23 cellular contexts compared by ENCODE assay signal in genomic region chr17:66593116-66593515, GRCh38.
DNase-seq lines count a peak whose midpoint lies in the region; ATAC-seq, FAIRE-seq and TF ChIP-seq lines count a peak whose summit lies in the region.
"Had no signal": no experiment of that assay in that cellular context is flagged by ENCODE, and none has a peak within 500 bp of the region (broad histone marks: within the 10 kb centered on the region; RNA-seq: fewer than 3 reads in every experiment).

No MANE protein-coding gene starts in this region.

- POLR2A ChIA-PET in H1 (lab: Charles Lee; ENCODE audit: partially characterized antibody), result interaction anchor here (1.3 to 1.7 kb wide), 4 partner anchors 10 to 16 kb away, joined by 3 to 4 read pairs (median 4); no protein-coding TSS in a partner anchor

- no peak for TF ChIP-seq EP300 in H1 (IDR thresholded peaks at IDR 0.05; ENCODE audit: borderline replicate concordance in 1 of 2, low read depth in 2 of 2, low read length in 2 of 2)

- H3K9ac ChIP-seq in H9 (ENCODE audit: extremely low read depth, insufficient read length, low read length) (no peak overlapping the region), H1 (replicated peaks in 1 of 4; ENCODE audit: extremely low read depth in 1 of 4, low read depth in 3 of 4, low read length in 3 of 4) (no peak overlapping the region)

- H2BK12ac ChIP-seq in H9 (ENCODE audit: insufficient read length, low read depth, low read length), result no peak overlapping the region
- no peak overlapping the region for H2BK12ac ChIP-seq in H1 (ENCODE audit: low read depth, low read length)

- H2BK15ac ChIP-seq in H9 (ENCODE audit: low read depth, low read length) (no peak overlapping the region), H1 (ENCODE audit: low read length) (no peak overlapping the region)

- peak overlapping the region; percentile 41 for H3K27ac Mint-ChIP-seq in activated naive CD8-positive, alpha-beta T cell
- H3K27ac Mint-ChIP-seq in activated naive CD8-positive, alpha-beta T cell treated with anti-CD3 and anti-CD28 coated beads for 36 hours, result no peak overlapping the region
- H3K27ac Mint-ChIP-seq in H9, result no peak overlapping the region
- no peak overlapping the region for H3K27ac Mint-ChIP-seq in osteocyte (ENCODE audit: unreplicated experiment)
- no peak overlapping the region for H3K27ac Mint-ChIP-seq in T-helper 2 cell treated with Interferon-gamma antibody and Interleukin-4, amounts not matched to agents 5 μg/mL and 100 μg/mL, for 36 hours
- H3K27ac Mint-ChIP-seq: IgD-negative memory B cell had no signal

- no peak overlapping the region; the same call in 1 of the 2 replicates for H3K14ac ChIP-seq in H9 (ENCODE audit: insufficient read depth, low read length)
- H3K14ac ChIP-seq in H1 (ENCODE audit: insufficient read length), result no peak overlapping the region

- H3K23ac ChIP-seq in H9 (ENCODE audit: insufficient read length, low read depth, low read length) (no peak overlapping the region), H1 (ENCODE audit: insufficient read length) (no peak overlapping the region)

- H3K27ac ChIP-seq in H9 (ENCODE audit: insufficient read length, low read depth, low read length) (no peak overlapping the region), H1 (ENCODE audit: low read depth, low read length) (no peak overlapping the region), left lung (no peak overlapping the region)
- H3K27ac ChIP-seq: C4-2B had no signal

- H2AK5ac ChIP-seq in H9 (ENCODE audit: insufficient read length, low read length) (no peak overlapping the region), H1 (ENCODE audit: low read depth, low read length) (no peak overlapping the region)

- H4K91ac ChIP-seq in H9 (ENCODE audit: insufficient read length, low read depth, low read length) (no peak overlapping the region), H1 (replicated peaks; ENCODE audit: insufficient read length, low read length) (no peak overlapping the region)

- no peak for TF ChIP-seq POLR2A in H1 (IDR thresholded peaks at IDR 0.05; ENCODE audit: control extremely low read depth in 1 of 2, low read depth in 2 of 2, low read length in 2 of 2)

- H3K9me3 ChIP-seq in H9 (ENCODE audit: control insufficient read depth, low read depth, low read length) (peaks cover 4% of the 10 kb centered on the region), H1 (ENCODE audit: insufficient read depth in 2 of 2, low read depth in 1 of 2, low read length in 1 of 2) (no peaks in the 10 kb centered on the region; a peak in 1 of 4 replicates), left lung (no peaks in the 10 kb centered on the region)
- H3K9me3 ChIP-seq: BE2C, HAP-1 had no signal

- H4K5ac ChIP-seq in H9 (ENCODE audit: insufficient read length, low read depth, low read length) (no peak overlapping the region), H1 (ENCODE audit: insufficient read length, low read depth, low read length) (no peak overlapping the region)

- no peak for TF ChIP-seq CTCF in H9 (conservative IDR thresholded peaks at IDR 0.05)
- no peak for TF ChIP-seq CTCF in H1 (IDR thresholded peaks at IDR 0.05; ENCODE audit: control extremely low read depth in 1 of 3, insufficient read depth in 1 of 3, low read depth in 1 of 3, low read length in 3 of 3)
- TF ChIP-seq CTCF in osteocyte (IDR thresholded peaks at IDR 0.05), result no peak
- TF ChIP-seq CTCF in left lung (IDR thresholded peaks at IDR 0.05), result no peak

- peaks cover 11% of the 10 kb centered on the region for H3K4me1 Mint-ChIP-seq in activated naive CD8-positive, alpha-beta T cell (ENCODE audit: low read depth)
- peaks cover 8% of the 10 kb centered on the region for H3K4me1 Mint-ChIP-seq in activated naive CD8-positive, alpha-beta T cell treated with anti-CD3 and anti-CD28 coated beads for 36 hours
- H3K4me1 Mint-ChIP-seq in H9 (peaks cover 5 to 8% of the 10 kb centered on the region in 2 experiments), osteocyte (ENCODE audit: unreplicated experiment) (peaks cover 2% of the 10 kb centered on the region)
- H3K4me1 Mint-ChIP-seq in T-helper 2 cell treated with Interferon-gamma antibody and Interleukin-4, amounts not matched to agents 5 μg/mL and 100 μg/mL, for 36 hours (ENCODE audit: low read depth), result peaks cover 5% of the 10 kb centered on the region
- H3K4me1 Mint-ChIP-seq: IgD-negative memory B cell had no signal

- H3K4me3 ChIP-seq in H1 (ENCODE audit: extremely low read depth in 1 of 4, insufficient read depth in 2 of 4, low read depth in 3 of 4, low read length in 4 of 4) (no peak overlapping the region), left lung (no peak overlapping the region)
- H3K4me3 ChIP-seq: GM12878, HAP-1 had no signal

- H2BK120ac ChIP-seq in H9 (ENCODE audit: low read depth, low read length, poor library complexity, severe bottlenecking) (no peak overlapping the region), H1 (replicated peaks; ENCODE audit: low read depth, low read length) (no peak overlapping the region)

- CTCF ChIA-PET in H1 (lab: Charles Lee; ENCODE audit: partially characterized antibody), result interaction anchor here (1.2 kb wide), 1 partner anchor 14 kb away, joined by 3 read pairs; no protein-coding TSS in a partner anchor

- H3K9me3 Mint-ChIP-seq in activated naive CD8-positive, alpha-beta T cell (ENCODE audit: low read depth), result peaks cover 3% of the 10 kb centered on the region
- peaks cover 7% of the 10 kb centered on the region for H3K9me3 Mint-ChIP-seq in activated naive CD8-positive, alpha-beta T cell treated with anti-CD3 and anti-CD28 coated beads for 36 hours
- H3K9me3 Mint-ChIP-seq in H9 (peaks cover 5 to 6% of the 10 kb centered on the region in 2 experiments), osteocyte (ENCODE audit: unreplicated experiment) (no peaks in the 10 kb centered on the region)
- peaks cover 9% of the 10 kb centered on the region for H3K9me3 Mint-ChIP-seq in T-helper 2 cell treated with Interferon-gamma antibody and Interleukin-4, amounts not matched to agents 5 μg/mL and 100 μg/mL, for 36 hours
- H3K9me3 Mint-ChIP-seq: IgD-negative memory B cell had no signal

- H2BK5ac ChIP-seq in H9 (ENCODE audit: insufficient read length, low read length) (no peak overlapping the region), H1 (ENCODE audit: low read depth, low read length) (no peak overlapping the region; the same call in 1 of the 2 replicates)

- H3K36me3 Mint-ChIP-seq in activated naive CD8-positive, alpha-beta T cell, result peaks cover 18% of the 10 kb centered on the region
- peaks cover 34% of the 10 kb centered on the region for H3K36me3 Mint-ChIP-seq in activated naive CD8-positive, alpha-beta T cell treated with anti-CD3 and anti-CD28 coated beads for 36 hours
- H3K36me3 Mint-ChIP-seq in H9 (ENCODE audit: insufficient read depth in 1 of 3, low read depth in 3 of 3) (peaks cover 0 to 9% (median 3%) of the 10 kb centered on the region in 3 experiments; a peak in 3 of 7 replicates), osteocyte (ENCODE audit: unreplicated experiment) (peaks cover 2% of the 10 kb centered on the region)
- H3K36me3 Mint-ChIP-seq in T-helper 2 cell treated with Interferon-gamma antibody and Interleukin-4, amounts not matched to agents 5 μg/mL and 100 μg/mL, for 36 hours (ENCODE audit: low read depth), result peaks cover 19% of the 10 kb centered on the region
- H3K36me3 Mint-ChIP-seq: IgD-negative memory B cell had no signal

- FAIRE-seq in H1 (lab: Jason Lieb, UNC), result no peak
- FAIRE-seq: A204.1, GM12878 had no signal

- H3K36me3 ChIP-seq in H1 (ENCODE audit: control insufficient read depth in 2 of 4, insufficient read depth in 4 of 4, low read length in 3 of 4), result no peaks in the 10 kb centered on the region
- H3K36me3 ChIP-seq in left lung, result no peaks in the 10 kb centered on the region
- H3K36me3 ChIP-seq: BE2C, HAP-1 had no signal

- no peak for DNase-seq in activated naive CD8-positive, alpha-beta T cell treated with anti-CD3 and anti-CD28 coated beads for 36 hours
- DNase-seq in H9 (peak; percentile 22), H1 (ENCODE audit: low read depth in 1 of 2, low spot score in 2 of 2) (no peak), osteocyte (ENCODE audit: extremely low spot score, unreplicated experiment) (peak; percentile 63), left lung (no peak), iPS-NIHi11 (ENCODE audit: low spot score) (no peak)
- no peak for DNase-seq in T-helper 2 cell treated with Interferon-gamma antibody and Interleukin-4, amounts not matched to agents 5 μg/mL and 100 μg/mL, for 36 hours (ENCODE audit: low spot score)
- DNase-seq: ACHN; BE2C; Calu3; CD4-positive, alpha-beta memory T cell; DMS 273 treated with DMSO at 0.1 percent for 48 hours; DMS53; DND-41; EL; GOT3 had no signal

- TF ChIP-seq RAD21 in H1 (IDR thresholded peaks at IDR 0.05 in 1 of 2, conservative IDR thresholded peaks at IDR 0.05 in 1 of 2; ENCODE audit: low read depth in 2 of 2, low read length in 2 of 2), result no peak

- no peaks in the 10 kb centered on the region for H3K79me2 ChIP-seq in H9 (ENCODE audit: insufficient read depth, low read length)
- no peaks in the 10 kb centered on the region for H3K79me2 ChIP-seq in H1 (ENCODE audit: control insufficient read depth in 1 of 2, insufficient read depth in 2 of 2, low read length in 2 of 2)

- H4K20me1 ChIP-seq in H9 (ENCODE audit: control insufficient read depth, insufficient read depth, insufficient read length) (no peaks in the 10 kb centered on the region), H1 (replicated peaks in 1 of 2; ENCODE audit: control insufficient read depth in 1 of 2, insufficient read depth in 2 of 2, low read length in 2 of 2) (no peaks in the 10 kb centered on the region)

- H2AFZ ChIP-seq in H9 (ENCODE audit: low read length) (no peak overlapping the region), H1 (ENCODE audit: low read length) (no peak overlapping the region)

- H3K4me2 ChIP-seq in H9 (ENCODE audit: insufficient read depth, insufficient read length, low read length) (no peak overlapping the region), H1 (ENCODE audit: insufficient read depth in 1 of 2, low read depth in 2 of 2, low read length in 2 of 2) (no peak overlapping the region; a peak in 1 of 4 replicates)

- H3K4ac ChIP-seq in H9 (ENCODE audit: low read depth, low read length) (no peak overlapping the region), H1 (replicated peaks; ENCODE audit: insufficient read length, low read depth, low read length) (no peak overlapping the region)

- H3K27me3 Mint-ChIP-seq in activated naive CD8-positive, alpha-beta T cell, result no peaks in the 10 kb centered on the region
- no peaks in the 10 kb centered on the region for H3K27me3 Mint-ChIP-seq in activated naive CD8-positive, alpha-beta T cell treated with anti-CD3 and anti-CD28 coated beads for 36 hours
- H3K27me3 Mint-ChIP-seq in H9 (ENCODE audit: low read depth) (no peaks in the 10 kb centered on the region), osteocyte (ENCODE audit: unreplicated experiment) (no peaks in the 10 kb centered on the region)
- no peaks in the 10 kb centered on the region for H3K27me3 Mint-ChIP-seq in T-helper 2 cell treated with Interferon-gamma antibody and Interleukin-4, amounts not matched to agents 5 μg/mL and 100 μg/mL, for 36 hours (ENCODE audit: low read depth)
- H3K27me3 Mint-ChIP-seq: CD4-positive, alpha-beta memory T cell; IgD-negative memory B cell had no signal

- no peak for ATAC-seq in left lung
- ATAC-seq: GM12878, HepG2 had no signal

- no peaks in the 10 kb centered on the region for H3K79me1 ChIP-seq in H9 (ENCODE audit: insufficient read depth, low read depth, low read length, poor library complexity, severe bottlenecking)
- no peaks in the 10 kb centered on the region; the same call in 1 of the 2 replicates for H3K79me1 ChIP-seq in H1 (ENCODE audit: low read depth, low read length)

- H3K56ac ChIP-seq in H9 (ENCODE audit: insufficient read length, low read depth, low read length), result no peak overlapping the region
- H3K56ac ChIP-seq in H1 (replicated peaks; ENCODE audit: insufficient read length, low read depth, low read length), result no peak overlapping the region

- H3K4me1 ChIP-seq in H9 (ENCODE audit: insufficient read depth, low read length), result peaks cover 5% of the 10 kb centered on the region; the same call in 1 of the 2 replicates
- peaks cover 0 to 3% (median 0%) of the 10 kb centered on the region in 4 experiments; a peak in 1 of 7 replicates for H3K4me1 ChIP-seq in H1 (replicated peaks in 1 of 4; ENCODE audit: control insufficient read depth in 3 of 4, insufficient read depth in 4 of 4, low read length in 3 of 4)
- no peaks in the 10 kb centered on the region for H3K4me1 ChIP-seq in left lung
- H3K4me1 ChIP-seq: BE2C, HAP-1 had no signal

- intact Hi-C loops in left lung (cut with DNase I), result no loop called here

- H2BK20ac ChIP-seq in H9 (ENCODE audit: low read depth, low read length, poor library complexity, severe bottlenecking) (no peak overlapping the region), H1 (ENCODE audit: low read length) (0 out of 2 replicates have a peak overlapping the region, but pooled peaks have one; percentile 0)

- no peaks in the 10 kb centered on the region for H3K23me2 ChIP-seq in H9 (ENCODE audit: insufficient read length, low read depth, low read length, poor library complexity, severe bottlenecking)
- H3K23me2 ChIP-seq in H1 (ENCODE audit: low read depth, low read length), result no peaks in the 10 kb centered on the region

- no CpG with 5 or more reads among the region's 2 CpGs for whole genome bisulfite sequencing in H9 (ENCODE audit: extremely low coverage, insufficient read length, low lambda C conversion rate)
- 100% methylated on average over 2 of the region's 2 CpGs; no CpG with 5 or more reads in 1 of the 2 experiments for WGBS in H1 (ENCODE audit: extremely low coverage in 1 of 2, insufficient coverage in 1 of 2, insufficient read length in 1 of 2, insufficient replicate concordance in 2 of 2, low coverage in 1 of 2, low lambda C conversion rate in 2 of 2, missing lambda C conversion rate in 1 of 2), 2 experiments

- H4K8ac ChIP-seq in H9 (replicated peaks; ENCODE audit: insufficient read length, low read depth, low read length), result no peak overlapping the region
- peak overlapping the region; percentile 29; the same call in 1 of the 2 replicates for H4K8ac ChIP-seq in H1 (ENCODE audit: extremely low read depth, insufficient read depth, low read length)

- H3K18ac ChIP-seq in H9 (ENCODE audit: insufficient read length, low read depth, low read length) (no peak overlapping the region), H1 (ENCODE audit: extremely low read depth, low read length) (no peak overlapping the region)

- H3K27me3 ChIP-seq in H9 (ENCODE audit: insufficient read depth, low read length) (no peaks in the 10 kb centered on the region), H1 (replicated peaks in 1 of 4; ENCODE audit: control insufficient read depth in 3 of 4, extremely low read depth in 1 of 4, insufficient read depth in 3 of 4, low read length in 3 of 4) (no peaks in the 10 kb centered on the region), left lung (no peaks in the 10 kb centered on the region)
- H3K27me3 ChIP-seq: BE2C had no signal

- H3T11ph ChIP-seq in H9 (ENCODE audit: low read length), result no peak overlapping the region

- H3K4me3 Mint-ChIP-seq in activated naive CD8-positive, alpha-beta T cell, result no peak overlapping the region
- no peak overlapping the region for H3K4me3 Mint-ChIP-seq in activated naive CD8-positive, alpha-beta T cell treated with anti-CD3 and anti-CD28 coated beads for 36 hours
- H3K4me3 Mint-ChIP-seq in H9 (peak overlapping the region in 1 of 2 experiments; percentile 41; a peak in 1 of 5 replicates), osteocyte (ENCODE audit: unreplicated experiment) (no peak overlapping the region)
- no peak overlapping the region for H3K4me3 Mint-ChIP-seq in T-helper 2 cell treated with Interferon-gamma antibody and Interleukin-4, amounts not matched to agents 5 μg/mL and 100 μg/mL, for 36 hours
- H3K4me3 Mint-ChIP-seq: CD4-positive, alpha-beta memory T cell had no signal

Comparison
In these comparisons a context has a peak if more than half of its experiments do, and no peak if none do; other contexts are left out.
1. DNase-seq: peak in H9 (single experiment) and osteocyte (single experiment); none in activated naive CD8-positive, alpha-beta T cell treated with anti-CD3 and anti-CD28 coated beads for 36 hours (single experiment), H1 (0 of 2), left lung (0 of 2), iPS-NIHi11 (single experiment) and T-helper 2 cell treated with Interferon-gamma antibody and Interleukin-4, amounts not matched to agents 5 μg/mL and 100 μg/mL, for 36 hours (single experiment).